In genomic region chr7:100079024-100079560, GRCh38 we compare ENCODE assay signal across 13 cellular contexts. TPM values are rescaled to one million over a fixed set of nuclear protein-coding genes. Genes with fewer than 3 reads are reported as not detected.
DNase-seq lines count a peak whose midpoint lies in the region; ATAC-seq and TF ChIP-seq lines count a peak whose summit lies in the region.
"Had no signal": no experiment of that assay in that cellular context is flagged by ENCODE, and none has a peak within 500 bp of the region (broad histone marks: within the 10 kb centered on the region; RNA-seq: fewer than 3 reads in every experiment).

No MANE protein-coding gene starts in this region.

- ATAC-seq in DND-41 (ENCODE audit: insufficient read depth, low read depth): no peak
- ATAC-seq in HG02798 (IDR thresholded peaks at IDR 0.05; ENCODE audit: poor library complexity, unreplicated experiment): no peak
- no peak for ATAC-seq in HG02759 (IDR thresholded peaks at IDR 0.05; ENCODE audit: unreplicated experiment)

- intact Hi-C loops in head of caudate nucleus (cut with DNase I): no loop called here

- H3K4me2 ChIP-seq in DND-41 (ENCODE audit: insufficient read depth, low read length): peak overlapping the region; percentile 79

- H3K36me3 ChIP-seq in DND-41 (ENCODE audit: insufficient read depth, low read length): peaks cover 64% of the 10 kb centered on the region

- no peak for TF ChIP-seq CTCF in DND-41 (IDR thresholded peaks at IDR 0.05; ENCODE audit: borderline replicate concordance, extremely low read depth, low read length, poor library complexity, severe bottlenecking)

- no peak overlapping the region for H2AFZ ChIP-seq in DND-41 (ENCODE audit: low read depth, low read length)

- peak overlapping the region in 1 of 2 experiments; percentile 92; a peak in 1 of 4 replicates for H3K4me3 ChIP-seq in DND-41 (ENCODE audit: low read depth in 1 of 2, low read length in 2 of 2)

- H3K9ac ChIP-seq in DND-41 (ENCODE audit: low read depth, low read length): peak overlapping the region; percentile 90; the same call in 1 of the 2 replicates

- H3K4me1 ChIP-seq in DND-41 (ENCODE audit: insufficient read depth, low read length): peaks cover 34% of the 10 kb centered on the region

- H3K27me3 ChIP-seq in DND-41 (ENCODE audit: insufficient read depth, low read length, poor library complexity): no peaks in the 10 kb centered on the region

- no peak overlapping the region for H3K27ac ChIP-seq in DND-41 (ENCODE audit: low read length)
- H3K27ac ChIP-seq: HL-60 had no signal

- DNase-seq in DND-41: no peak
- DNase-seq in SK-MEL-5 (ENCODE audit: low read depth, low spot score): peak; percentile 93
- peak in 30 of 42 donors; percentile 15 to 81 (median 58) for DNase-seq in head of caudate nucleus
- peak; percentile 98 for DNase-seq in pons (ENCODE audit: low spot score)
- no peak for DNase-seq in DMS153 treated with DMSO at 0.1 percent for 48 hours (lab: John Stamatoyannopoulos, UW; ENCODE audit: unreplicated experiment)
- DNase-seq: activated naive CD4-positive, alpha-beta T cell treated with anti-CD3 and anti-CD28 coated beads, Interleukin-2, amount 50 U/mL, for 16 hours; DMS153; NCI-H1105; NCI-H526; SHP77 treated with DMSO at 0.1 percent for 48 hours had no signal

- in situ Hi-C loops in SK-MEL-5 (cut with HindIII; ENCODE audit: low pct_unique_long_range_greater_than_20kb, low sequenced_read_pairs): no loop called here

- peaks cover 21% of the 10 kb centered on the region for H4K20me1 ChIP-seq in DND-41 (ENCODE audit: insufficient read depth, low read length)

- H3K79me2 ChIP-seq in DND-41 (ENCODE audit: insufficient read depth, low read length): peaks cover 70% of the 10 kb centered on the region

- H3K9me3 ChIP-seq in DND-41 (ENCODE audit: insufficient read depth, low read length, severe bottlenecking): no peaks in the 10 kb centered on the region

RNA-seq across cellular contexts. Expression of gene ZNF3, which starts 2.4 kb away (rescaled TPM):
- 32.0 and 35.2 TPM in 2 replicates for total RNA-seq in SK-MEL-5 (2014; rRNA removed; shearing (Covaris generic))
- 22.5 and 26.5 TPM in 2 replicates for polyA plus RNA-seq in SK-MEL-5 (2015; cell fraction: cytosol; rRNA removed)
- polyA plus RNA-seq in SK-MEL-5 (2015; cell fraction: nucleus; rRNA removed): 120 and 126 TPM in 2 replicates

RNA-seq across cellular contexts. Expression of gene COPS6, which starts 9.7 kb away (rescaled TPM):
- total RNA-seq in SK-MEL-5 (2014; rRNA removed; shearing (Covaris generic)): 75.2 and 80.9 TPM in 2 replicates
- polyA plus RNA-seq in SK-MEL-5 (2015; cell fraction: cytosol; rRNA removed): 124 and 157 TPM in 2 replicates
- polyA plus RNA-seq in SK-MEL-5 (2015; cell fraction: nucleus; rRNA removed): 105 and 111 TPM in 2 replicates

RNA-seq across cellular contexts. Expression of gene MCM7, which starts 22.1 kb away (rescaled TPM):
- 163 and 176 TPM in 2 replicates for total RNA-seq in SK-MEL-5 (2014; rRNA removed; shearing (Covaris generic))
- 170 and 183 TPM in 2 replicates for polyA plus RNA-seq in SK-MEL-5 (2015; cell fraction: cytosol; rRNA removed)
- 608 TPM in 2 replicates for polyA plus RNA-seq in SK-MEL-5 (2015; cell fraction: nucleus; rRNA removed)

RNA-seq across cellular contexts. Expression of gene AP4M1, which starts 22.4 kb away (rescaled TPM):
- 15.9 and 16.4 TPM in 2 replicates for total RNA-seq in SK-MEL-5 (2014; rRNA removed; shearing (Covaris generic))
- polyA plus RNA-seq in SK-MEL-5 (2015; cell fraction: cytosol; rRNA removed): 15.4 and 17.2 TPM in 2 replicates
- polyA plus RNA-seq in SK-MEL-5 (2015; cell fraction: nucleus; rRNA removed): 83.1 and 113 TPM in 2 replicates

RNA-seq across cellular contexts. Expression of gene ZSCAN21, which starts 29.5 kb away (rescaled TPM):
- 21.3 and 22.8 TPM in 2 replicates for total RNA-seq in SK-MEL-5 (2014; rRNA removed; shearing (Covaris generic))
- polyA plus RNA-seq in SK-MEL-5 (2015; cell fraction: cytosol; rRNA removed): 16.5 and 19.2 TPM in 2 replicates
- polyA plus RNA-seq in SK-MEL-5 (2015; cell fraction: nucleus; rRNA removed): 15.3 and 18.0 TPM in 2 replicates

Comparison
In these comparisons a context has a peak if more than half of its experiments do, and no peak if none do; other contexts are left out.
1. DNase-seq: peak in SK-MEL-5 (single experiment), head of caudate nucleus (30 of 42) and pons (single experiment); none in DND-41 (single experiment) and DMS153 treated with DMSO at 0.1 percent for 48 hours (single experiment).